8 cellular contexts compared by ENCODE assay signal in genomic region chr5:154676508-154676907, GRCh38.
"Had no signal": no experiment of that assay in that cellular context is flagged by ENCODE, and none has a peak within 500 bp of the region (broad histone marks: within the 10 kb centered on the region; RNA-seq: fewer than 3 reads in every experiment).

No MANE protein-coding gene starts in this region.

- H3K4me3 ChIP-seq: GM12878 had no signal

- DNase-seq: GDM1, GF-D8 had no signal

- ATAC-seq: GM12878 had no signal

- FAIRE-seq: G401.6, GM12878, GM12891, GM12892, GM18507, GM19239 had no signal
